1 cellular context compared by ENCODE assay signal in the genomic region with DNA sequence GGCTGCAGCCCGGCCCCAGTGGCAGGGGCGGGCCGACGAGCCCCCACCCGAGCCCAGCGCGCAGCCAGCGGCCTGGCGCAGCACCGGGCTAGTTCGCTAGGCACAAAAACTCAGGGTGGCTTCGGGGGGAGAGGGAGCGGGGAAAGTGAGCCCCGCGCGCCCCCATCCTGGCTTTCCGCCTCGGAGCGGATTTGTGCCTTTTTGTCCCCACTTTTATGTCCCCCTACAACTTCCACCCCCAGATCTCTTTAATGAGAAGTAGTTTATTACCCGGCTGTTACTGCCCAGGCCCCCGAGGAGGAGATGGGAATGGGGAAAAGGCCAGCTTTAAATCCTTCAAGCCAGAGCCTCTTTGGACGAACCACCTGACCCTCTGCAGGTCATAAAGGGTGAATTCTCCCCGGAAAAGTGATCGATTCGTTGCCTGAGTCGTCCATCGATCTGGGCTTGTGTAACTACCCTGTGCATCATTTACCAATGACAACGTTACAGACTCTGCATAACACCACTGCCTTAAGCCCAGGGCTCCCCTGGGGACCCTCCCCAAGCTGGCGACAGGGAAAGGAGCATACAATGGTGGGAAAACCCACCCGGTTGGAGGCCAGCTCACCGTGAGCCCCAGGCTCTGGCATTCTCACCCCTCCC.
TF ChIP-seq lines count a peak whose summit lies in the region.

No MANE protein-coding gene starts in this region.

TF ChIP-seq in HepG2, 621 proteins besides CTCF, POLR2A, EP300 and RAD21 (continued from another document and continues in another):
- TF ChIP-seq, protein P1, sequence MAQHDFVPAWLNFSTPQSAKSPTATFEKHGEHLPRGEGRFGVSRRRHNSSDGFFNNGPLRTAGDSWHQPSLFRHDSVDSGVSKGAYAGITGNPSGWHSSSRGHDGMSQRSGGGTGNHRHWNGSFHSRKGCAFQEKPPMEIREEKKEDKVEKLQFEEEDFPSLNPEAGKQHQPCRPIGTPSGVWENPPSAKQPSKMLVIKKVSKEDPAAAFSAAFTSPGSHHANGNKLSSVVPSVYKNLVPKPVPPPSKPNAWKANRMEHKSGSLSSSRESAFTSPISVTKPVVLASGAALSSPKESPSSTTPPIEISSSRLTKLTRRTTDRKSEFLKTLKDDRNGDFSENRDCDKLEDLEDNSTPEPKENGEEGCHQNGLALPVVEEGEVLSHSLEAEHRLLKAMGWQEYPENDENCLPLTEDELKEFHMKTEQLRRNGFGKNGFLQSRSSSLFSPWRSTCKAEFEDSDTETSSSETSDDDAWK (CRISPR knock-in tag; IDR thresholded peaks at IDR 0.05): no peak
- peak; percentile 83 for TF ChIP-seq DPF2 (CRISPR knock-in tag; IDR thresholded peaks at IDR 0.05; ENCODE audit: borderline replicate concordance, low read depth)
- no peak for TF ChIP-seq PCBP2 (optimal IDR thresholded peaks at IDR 0.05; ENCODE audit: low read depth, low read length, poor library complexity, severe bottlenecking)
- TF ChIP-seq ZNF629 (CRISPR knock-in tag; conservative IDR thresholded peaks at IDR 0.05): no peak
- TF ChIP-seq, protein P2, sequence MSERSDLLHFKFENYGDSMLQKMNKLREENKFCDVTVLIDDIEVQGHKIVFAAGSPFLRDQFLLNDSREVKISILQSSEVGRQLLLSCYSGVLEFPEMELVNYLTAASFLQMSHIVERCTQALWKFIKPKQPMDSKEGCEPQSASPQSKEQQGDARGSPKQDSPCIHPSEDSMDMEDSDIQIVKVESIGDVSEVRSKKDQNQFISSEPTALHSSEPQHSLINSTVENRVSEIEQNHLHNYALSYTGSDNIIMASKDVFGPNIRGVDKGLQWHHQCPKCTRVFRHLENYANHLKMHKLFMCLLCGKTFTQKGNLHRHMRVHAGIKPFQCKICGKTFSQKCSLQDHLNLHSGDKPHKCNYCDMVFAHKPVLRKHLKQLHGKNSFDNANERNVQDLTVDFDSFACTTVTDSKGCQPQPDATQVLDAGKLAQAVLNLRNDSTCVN (CRISPR knock-in tag; IDR thresholded peaks at IDR 0.05; ENCODE audit: borderline replicate concordance): peak; percentile 33; the same call in 1 of the 2 replicates
- TF ChIP-seq ZNF850 (CRISPR knock-in tag; conservative IDR thresholded peaks at IDR 0.05): no peak
- no peak for TF ChIP-seq ZNF232 (CRISPR knock-in tag; IDR thresholded peaks at IDR 0.05; ENCODE audit: borderline replicate concordance)
- no peak for TF ChIP-seq ZNF773 (CRISPR knock-in tag; IDR thresholded peaks at IDR 0.05; ENCODE audit: borderline replicate concordance)
- TF ChIP-seq ZNF264 (CRISPR knock-in tag; IDR thresholded peaks at IDR 0.05): peak; percentile 70; the same call in 1 of the 2 replicates
- TF ChIP-seq SMYD3 (CRISPR knock-in tag; IDR thresholded peaks at IDR 0.05): no peak
- TF ChIP-seq KMT2B (CRISPR knock-in tag; IDR thresholded peaks at IDR 0.05): no peak
- TF ChIP-seq, protein P3, sequence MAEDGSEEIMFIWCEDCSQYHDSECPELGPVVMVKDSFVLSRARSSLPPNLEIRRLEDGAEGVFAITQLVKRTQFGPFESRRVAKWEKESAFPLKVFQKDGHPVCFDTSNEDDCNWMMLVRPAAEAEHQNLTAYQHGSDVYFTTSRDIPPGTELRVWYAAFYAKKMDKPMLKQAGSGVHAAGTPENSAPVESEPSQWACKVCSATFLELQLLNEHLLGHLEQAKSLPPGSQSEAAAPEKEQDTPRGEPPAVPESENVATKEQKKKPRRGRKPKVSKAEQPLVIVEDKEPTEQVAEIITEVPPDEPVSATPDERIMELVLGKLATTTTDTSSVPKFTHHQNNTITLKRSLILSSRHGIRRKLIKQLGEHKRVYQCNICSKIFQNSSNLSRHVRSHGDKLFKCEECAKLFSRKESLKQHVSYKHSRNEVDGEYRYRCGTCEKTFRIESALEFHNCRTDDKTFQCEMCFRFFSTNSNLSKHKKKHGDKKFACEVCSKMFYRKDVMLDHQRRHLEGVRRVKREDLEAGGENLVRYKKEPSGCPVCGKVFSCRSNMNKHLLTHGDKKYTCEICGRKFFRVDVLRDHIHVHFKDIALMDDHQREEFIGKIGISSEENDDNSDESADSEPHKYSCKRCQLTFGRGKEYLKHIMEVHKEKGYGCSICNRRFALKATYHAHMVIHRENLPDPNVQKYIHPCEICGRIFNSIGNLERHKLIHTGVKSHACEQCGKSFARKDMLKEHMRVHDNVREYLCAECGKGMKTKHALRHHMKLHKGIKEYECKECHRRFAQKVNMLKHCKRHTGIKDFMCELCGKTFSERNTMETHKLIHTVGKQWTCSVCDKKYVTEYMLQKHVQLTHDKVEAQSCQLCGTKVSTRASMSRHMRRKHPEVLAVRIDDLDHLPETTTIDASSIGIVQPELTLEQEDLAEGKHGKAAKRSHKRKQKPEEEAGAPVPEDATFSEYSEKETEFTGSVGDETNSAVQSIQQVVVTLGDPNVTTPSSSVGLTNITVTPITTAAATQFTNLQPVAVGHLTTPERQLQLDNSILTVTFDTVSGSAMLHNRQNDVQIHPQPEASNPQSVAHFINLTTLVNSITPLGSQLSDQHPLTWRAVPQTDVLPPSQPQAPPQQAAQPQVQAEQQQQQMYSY (CRISPR knock-in tag; IDR thresholded peaks at IDR 0.05): no peak
- TF ChIP-seq, protein P4, sequence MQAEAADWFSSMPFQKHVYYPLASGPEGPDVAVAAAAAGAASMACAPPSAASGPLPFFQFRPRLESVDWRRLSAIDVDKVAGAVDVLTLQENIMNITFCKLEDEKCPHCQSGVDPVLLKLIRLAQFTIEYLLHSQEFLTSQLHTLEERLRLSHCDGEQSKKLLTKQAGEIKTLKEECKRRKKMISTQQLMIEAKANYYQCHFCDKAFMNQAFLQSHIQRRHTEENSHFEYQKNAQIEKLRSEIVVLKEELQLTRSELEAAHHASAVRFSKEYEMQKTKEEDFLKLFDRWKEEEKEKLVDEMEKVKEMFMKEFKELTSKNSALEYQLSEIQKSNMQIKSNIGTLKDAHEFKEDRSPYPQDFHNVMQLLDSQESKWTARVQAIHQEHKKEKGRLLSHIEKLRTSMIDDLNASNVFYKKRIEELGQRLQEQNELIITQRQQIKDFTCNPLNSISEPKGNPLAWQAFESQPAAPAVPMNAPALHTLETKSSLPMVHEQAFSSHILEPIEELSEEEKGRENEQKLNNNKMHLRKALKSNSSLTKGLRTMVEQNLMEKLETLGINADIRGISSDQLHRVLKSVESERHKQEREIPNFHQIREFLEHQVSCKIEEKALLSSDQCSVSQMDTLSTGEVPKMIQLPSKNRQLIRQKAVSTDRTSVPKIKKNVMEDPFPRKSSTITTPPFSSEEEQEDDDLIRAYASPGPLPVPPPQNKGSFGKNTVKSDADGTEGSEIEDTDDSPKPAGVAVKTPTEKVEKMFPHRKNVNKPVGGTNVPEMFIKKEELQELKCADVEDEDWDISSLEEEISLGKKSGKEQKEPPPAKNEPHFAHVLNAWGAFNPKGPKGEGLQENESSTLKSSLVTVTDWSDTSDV (CRISPR knock-in tag; IDR thresholded peaks at IDR 0.05): no peak
- no peak for TF ChIP-seq KLF15 (CRISPR knock-in tag; IDR thresholded peaks at IDR 0.05; ENCODE audit: borderline replicate concordance)
- TF ChIP-seq, protein P5, sequence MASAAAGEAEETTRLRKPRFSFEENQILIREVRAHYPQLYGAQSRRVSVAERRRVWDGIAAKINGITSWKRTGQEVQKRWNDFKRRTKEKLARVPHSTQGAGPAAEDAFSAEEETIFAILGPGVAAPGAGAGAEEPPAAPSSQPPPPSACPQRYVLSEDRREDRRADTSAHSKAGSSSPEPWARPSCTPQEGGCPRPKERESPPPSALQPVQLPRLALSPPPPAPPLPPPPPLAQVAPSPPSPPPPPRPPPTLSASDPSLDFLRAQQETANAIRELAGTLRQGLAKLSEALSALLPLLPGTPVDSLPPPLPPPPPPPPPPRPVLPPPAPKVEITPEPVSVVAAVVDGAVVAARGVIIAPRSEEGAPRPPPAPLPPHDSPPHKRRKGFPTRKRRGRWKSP (CRISPR knock-in tag; IDR thresholded peaks at IDR 0.05): peak; percentile 64
- TF ChIP-seq, protein P6, sequence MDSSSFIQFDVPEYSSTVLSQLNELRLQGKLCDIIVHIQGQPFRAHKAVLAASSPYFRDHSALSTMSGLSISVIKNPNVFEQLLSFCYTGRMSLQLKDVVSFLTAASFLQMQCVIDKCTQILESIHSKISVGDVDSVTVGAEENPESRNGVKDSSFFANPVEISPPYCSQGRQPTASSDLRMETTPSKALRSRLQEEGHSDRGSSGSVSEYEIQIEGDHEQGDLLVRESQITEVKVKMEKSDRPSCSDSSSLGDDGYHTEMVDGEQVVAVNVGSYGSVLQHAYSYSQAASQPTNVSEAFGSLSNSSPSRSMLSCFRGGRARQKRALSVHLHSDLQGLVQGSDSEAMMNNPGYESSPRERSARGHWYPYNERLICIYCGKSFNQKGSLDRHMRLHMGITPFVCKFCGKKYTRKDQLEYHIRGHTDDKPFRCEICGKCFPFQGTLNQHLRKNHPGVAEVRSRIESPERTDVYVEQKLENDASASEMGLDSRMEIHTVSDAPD (CRISPR knock-in tag; IDR thresholded peaks at IDR 0.05): no peak
- no peak for TF ChIP-seq GFI1 (CRISPR knock-in tag; IDR thresholded peaks at IDR 0.05; ENCODE audit: borderline replicate concordance)
- no peak for TF ChIP-seq ZFP41 (CRISPR knock-in tag; IDR thresholded peaks at IDR 0.05; ENCODE audit: borderline replicate concordance)
- TF ChIP-seq ZFP62 (CRISPR knock-in tag; IDR thresholded peaks at IDR 0.05): no peak
- peak; percentile 27; the same call in 1 of the 2 replicates for TF ChIP-seq ZGPAT (CRISPR knock-in tag; IDR thresholded peaks at IDR 0.05)
- TF ChIP-seq SNAI1 (CRISPR knock-in tag; IDR thresholded peaks at IDR 0.05; ENCODE audit: borderline replicate concordance): no peak
- TF ChIP-seq, protein P7, sequence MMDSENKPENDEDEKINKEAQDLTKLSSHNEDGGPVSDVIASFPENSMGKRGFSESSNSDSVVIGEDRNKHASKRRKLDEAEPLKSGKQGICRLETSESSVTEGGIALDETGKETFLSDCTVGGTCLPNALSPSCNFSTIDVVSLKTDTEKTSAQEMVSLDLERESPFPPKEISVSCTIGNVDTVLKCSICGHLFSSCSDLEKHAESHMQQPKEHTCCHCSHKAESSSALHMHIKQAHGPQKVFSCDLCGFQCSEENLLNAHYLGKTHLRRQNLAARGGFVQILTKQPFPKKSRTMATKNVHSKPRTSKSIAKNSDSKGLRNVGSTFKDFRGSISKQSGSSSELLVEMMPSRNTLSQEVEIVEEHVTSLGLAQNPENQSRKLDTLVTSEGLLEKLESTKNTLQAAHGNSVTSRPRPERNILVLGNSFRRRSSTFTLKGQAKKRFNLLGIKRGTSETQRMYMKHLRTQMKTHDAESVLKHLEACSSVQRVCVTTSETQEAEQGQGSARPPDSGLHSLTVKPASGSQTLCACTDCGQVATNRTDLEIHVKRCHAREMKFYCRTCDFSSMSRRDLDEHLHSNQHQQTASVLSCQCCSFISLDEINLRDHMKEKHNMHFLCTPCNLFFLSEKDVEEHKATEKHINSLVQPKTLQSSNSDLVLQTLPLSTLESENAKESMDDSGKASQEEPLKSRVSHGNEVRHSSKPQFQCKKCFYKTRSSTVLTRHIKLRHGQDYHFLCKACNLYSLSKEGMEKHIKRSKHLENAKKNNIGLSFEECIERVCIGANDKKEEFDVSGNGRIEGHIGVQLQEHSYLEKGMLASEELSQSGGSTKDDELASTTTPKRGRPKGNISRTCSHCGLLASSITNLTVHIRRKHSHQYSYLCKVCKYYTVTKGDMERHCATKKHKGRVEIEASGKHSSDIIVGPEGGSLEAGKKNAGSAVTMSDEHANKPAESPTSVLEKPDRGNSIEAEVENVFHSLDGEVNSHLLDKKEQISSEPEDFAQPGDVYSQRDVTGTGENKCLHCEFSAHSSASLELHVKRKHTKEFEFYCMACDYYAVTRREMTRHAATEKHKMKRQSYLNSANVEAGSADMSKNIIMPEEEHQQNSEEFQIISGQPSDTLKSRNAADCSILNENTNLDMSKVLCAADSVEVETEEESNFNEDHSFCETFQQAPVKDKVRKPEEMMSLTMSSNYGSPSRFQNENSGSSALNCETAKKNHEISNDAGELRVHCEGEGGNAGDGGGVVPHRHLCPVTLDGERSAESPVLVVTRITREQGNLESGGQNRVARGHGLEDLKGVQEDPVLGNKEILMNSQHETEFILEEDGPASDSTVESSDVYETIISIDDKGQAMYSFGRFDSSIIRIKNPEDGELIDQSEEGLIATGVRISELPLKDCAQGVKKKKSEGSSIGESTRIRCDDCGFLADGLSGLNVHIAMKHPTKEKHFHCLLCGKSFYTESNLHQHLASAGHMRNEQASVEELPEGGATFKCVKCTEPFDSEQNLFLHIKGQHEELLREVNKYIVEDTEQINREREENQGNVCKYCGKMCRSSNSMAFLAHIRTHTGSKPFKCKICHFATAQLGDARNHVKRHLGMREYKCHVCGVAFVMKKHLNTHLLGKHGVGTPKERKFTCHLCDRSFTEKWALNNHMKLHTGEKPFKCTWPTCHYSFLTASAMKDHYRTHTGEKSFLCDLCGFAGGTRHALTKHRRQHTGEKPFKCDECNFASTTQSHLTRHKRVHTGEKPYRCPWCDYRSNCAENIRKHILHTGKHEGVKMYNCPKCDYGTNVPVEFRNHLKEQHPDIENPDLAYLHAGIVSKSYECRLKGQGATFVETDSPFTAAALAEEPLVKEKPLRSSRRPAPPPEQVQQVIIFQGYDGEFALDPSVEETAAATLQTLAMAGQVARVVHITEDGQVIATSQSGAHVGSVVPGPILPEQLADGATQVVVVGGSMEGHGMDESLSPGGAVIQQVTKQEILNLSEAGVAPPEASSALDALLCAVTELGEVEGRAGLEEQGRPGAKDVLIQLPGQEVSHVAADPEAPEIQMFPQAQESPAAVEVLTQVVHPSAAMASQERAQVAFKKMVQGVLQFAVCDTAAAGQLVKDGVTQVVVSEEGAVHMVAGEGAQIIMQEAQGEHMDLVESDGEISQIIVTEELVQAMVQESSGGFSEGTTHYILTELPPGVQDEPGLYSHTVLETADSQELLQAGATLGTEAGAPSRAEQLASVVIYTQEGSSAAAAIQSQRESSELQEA (CRISPR knock-in tag; IDR thresholded peaks at IDR 0.05; ENCODE audit: not compliant biosample characterization): no peak
- no peak; the same call in 1 of the 2 replicates for TF ChIP-seq KAT7 (CRISPR knock-in tag; IDR thresholded peaks at IDR 0.05; ENCODE audit: borderline replicate concordance)
- peak; percentile 26; the same call in 1 of the 2 replicates for TF ChIP-seq GLI4 (CRISPR knock-in tag; IDR thresholded peaks at IDR 0.05; ENCODE audit: borderline replicate concordance)
- peak; percentile 90 for TF ChIP-seq ZNF652 (CRISPR knock-in tag; IDR thresholded peaks at IDR 0.05; ENCODE audit: borderline replicate concordance, low read depth)
- TF ChIP-seq ZNF605 (CRISPR knock-in tag; IDR thresholded peaks at IDR 0.05): no peak; the same call in none of the 2 replicates
- TF ChIP-seq PTBP1 (IDR thresholded peaks at IDR 0.05; ENCODE audit: low read depth, low read length, poor library complexity, severe bottlenecking): no peak
- TF ChIP-seq, protein P8, sequence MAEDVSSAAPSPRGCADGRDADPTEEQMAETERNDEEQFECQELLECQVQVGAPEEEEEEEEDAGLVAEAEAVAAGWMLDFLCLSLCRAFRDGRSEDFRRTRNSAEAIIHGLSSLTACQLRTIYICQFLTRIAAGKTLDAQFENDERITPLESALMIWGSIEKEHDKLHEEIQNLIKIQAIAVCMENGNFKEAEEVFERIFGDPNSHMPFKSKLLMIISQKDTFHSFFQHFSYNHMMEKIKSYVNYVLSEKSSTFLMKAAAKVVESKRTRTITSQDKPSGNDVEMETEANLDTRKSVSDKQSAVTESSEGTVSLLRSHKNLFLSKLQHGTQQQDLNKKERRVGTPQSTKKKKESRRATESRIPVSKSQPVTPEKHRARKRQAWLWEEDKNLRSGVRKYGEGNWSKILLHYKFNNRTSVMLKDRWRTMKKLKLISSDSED (CRISPR knock-in tag; IDR thresholded peaks at IDR 0.05): no peak
